Comparison of ENCODE assay signal across 4 cellular contexts in genomic region chr10:43134126-43134905, GRCh38.
TF ChIP-seq lines count a peak whose summit lies in the region.

No MANE protein-coding gene starts in this region.

TF ChIP-seq in SK-N-SH treated with all-trans-retinoic acid at 6 μM for 48 hours, 23 proteins besides CTCF, POLR2A, EP300 and RAD21:
- TF ChIP-seq ARNTL (CRISPR knock-in tag; IDR thresholded peaks at IDR 0.05; ENCODE audit: borderline replicate concordance, low read depth), result peak; percentile 16; the same call in 1 of the 2 replicates
- TF ChIP-seq ZFP30 (CRISPR knock-in tag; IDR thresholded peaks at IDR 0.05), result no peak
- TF ChIP-seq ZNF565 (CRISPR knock-in tag; conservative IDR thresholded peaks at IDR 0.05; ENCODE audit: low read depth), result no peak
- no peak for TF ChIP-seq BACH2 (CRISPR knock-in tag; IDR thresholded peaks at IDR 0.05; ENCODE audit: borderline replicate concordance)
- TF ChIP-seq CSDC2 (CRISPR knock-in tag; IDR thresholded peaks at IDR 0.05), result no peak
- no peak for TF ChIP-seq ZNF70 (CRISPR knock-in tag; IDR thresholded peaks at IDR 0.05)
- no peak for TF ChIP-seq ZNF8 (CRISPR knock-in tag; IDR thresholded peaks at IDR 0.05)

TF ChIP-seq in SK-N-SH, 30 proteins besides CTCF, POLR2A, EP300 and RAD21:
- no peak for TF ChIP-seq YY1 (IDR thresholded peaks at IDR 0.05; ENCODE audit: low read depth)
- TF ChIP-seq NRF1 (IDR thresholded peaks at IDR 0.05; ENCODE audit: low read depth, low read length), result no peak
- TF ChIP-seq FOXJ3 (CRISPR knock-in tag; IDR thresholded peaks at IDR 0.05), result no peak
- TF ChIP-seq, protein P1, sequence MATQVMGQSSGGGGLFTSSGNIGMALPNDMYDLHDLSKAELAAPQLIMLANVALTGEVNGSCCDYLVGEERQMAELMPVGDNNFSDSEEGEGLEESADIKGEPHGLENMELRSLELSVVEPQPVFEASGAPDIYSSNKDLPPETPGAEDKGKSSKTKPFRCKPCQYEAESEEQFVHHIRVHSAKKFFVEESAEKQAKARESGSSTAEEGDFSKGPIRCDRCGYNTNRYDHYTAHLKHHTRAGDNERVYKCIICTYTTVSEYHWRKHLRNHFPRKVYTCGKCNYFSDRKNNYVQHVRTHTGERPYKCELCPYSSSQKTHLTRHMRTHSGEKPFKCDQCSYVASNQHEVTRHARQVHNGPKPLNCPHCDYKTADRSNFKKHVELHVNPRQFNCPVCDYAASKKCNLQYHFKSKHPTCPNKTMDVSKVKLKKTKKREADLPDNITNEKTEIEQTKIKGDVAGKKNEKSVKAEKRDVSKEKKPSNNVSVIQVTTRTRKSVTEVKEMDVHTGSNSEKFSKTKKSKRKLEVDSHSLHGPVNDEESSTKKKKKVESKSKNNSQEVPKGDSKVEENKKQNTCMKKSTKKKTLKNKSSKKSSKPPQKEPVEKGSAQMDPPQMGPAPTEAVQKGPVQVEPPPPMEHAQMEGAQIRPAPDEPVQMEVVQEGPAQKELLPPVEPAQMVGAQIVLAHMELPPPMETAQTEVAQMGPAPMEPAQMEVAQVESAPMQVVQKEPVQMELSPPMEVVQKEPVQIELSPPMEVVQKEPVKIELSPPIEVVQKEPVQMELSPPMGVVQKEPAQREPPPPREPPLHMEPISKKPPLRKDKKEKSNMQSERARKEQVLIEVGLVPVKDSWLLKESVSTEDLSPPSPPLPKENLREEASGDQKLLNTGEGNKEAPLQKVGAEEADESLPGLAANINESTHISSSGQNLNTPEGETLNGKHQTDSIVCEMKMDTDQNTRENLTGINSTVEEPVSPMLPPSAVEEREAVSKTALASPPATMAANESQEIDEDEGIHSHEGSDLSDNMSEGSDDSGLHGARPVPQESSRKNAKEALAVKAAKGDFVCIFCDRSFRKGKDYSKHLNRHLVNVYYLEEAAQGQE (IDR thresholded peaks at IDR 0.05; ENCODE audit: low read depth, low read length), result no peak
- TF ChIP-seq TAF1 (IDR thresholded peaks at IDR 0.05; ENCODE audit: borderline replicate concordance, low read depth, low read length), result no peak
- TF ChIP-seq PBX3 (IDR thresholded peaks at IDR 0.05), result no peak
- TF ChIP-seq ZBTB33 (IDR thresholded peaks at IDR 0.05; ENCODE audit: borderline replicate concordance, low read depth), result no peak

TF ChIP-seq in GM12891, 5 proteins besides CTCF, POLR2A, EP300 and RAD21:
- no peak for TF ChIP-seq SPI1 (IDR thresholded peaks at IDR 0.05; ENCODE audit: low read depth, low read length)
- no peak for TF ChIP-seq POLR2AphosphoS5 (IDR thresholded peaks at IDR 0.05; ENCODE audit: low read depth, low read length)
- TF ChIP-seq POU2F2 (IDR thresholded peaks at IDR 0.05; ENCODE audit: low read depth, low read length), result no peak
- no peak for TF ChIP-seq TAF1 (IDR thresholded peaks at IDR 0.05; ENCODE audit: low read depth, low read length)
- TF ChIP-seq PAX5 (IDR thresholded peaks at IDR 0.05; ENCODE audit: insufficient read depth, low read length, severe bottlenecking), result no peak

TF ChIP-seq in GM12878, 131 proteins besides CTCF, POLR2A, EP300 and RAD21:
- no peak for TF ChIP-seq TCF3 (IDR thresholded peaks at IDR 0.05; ENCODE audit: borderline replicate concordance, insufficient read depth, low read depth, low read length)
- no peak for TF ChIP-seq TBL1XR1 (IDR thresholded peaks at IDR 0.05; ENCODE audit: low read depth, low read length)
- no peak for TF ChIP-seq PBX3 (IDR thresholded peaks at IDR 0.05; ENCODE audit: insufficient replicate concordance, low read depth, low read length)
- TF ChIP-seq NKRF (conservative IDR thresholded peaks at IDR 0.05), result no peak
- TF ChIP-seq RBBP5 (conservative IDR thresholded peaks at IDR 0.05), result no peak
- no peak for TF ChIP-seq MYB (IDR thresholded peaks at IDR 0.05; ENCODE audit: borderline replicate concordance, low read depth, low read length)
- no peak for TF ChIP-seq SIN3A (IDR thresholded peaks at IDR 0.05; ENCODE audit: low read depth, low read length)
- TF ChIP-seq CBFB (IDR thresholded peaks at IDR 0.05; ENCODE audit: low read depth), result no peak
- no peak for TF ChIP-seq ETV6 (conservative IDR thresholded peaks at IDR 0.05 in 1 of 2, IDR thresholded peaks at IDR 0.05 in 1 of 2; ENCODE audit: borderline replicate concordance in 1 of 2, low read depth in 1 of 2)
- TF ChIP-seq ASH2L (IDR thresholded peaks at IDR 0.05; ENCODE audit: borderline replicate concordance, low read depth), result no peak
- no peak for TF ChIP-seq FOXM1 (IDR thresholded peaks at IDR 0.05; ENCODE audit: low read depth, low read length)
- TF ChIP-seq E4F1 (IDR thresholded peaks at IDR 0.05; ENCODE audit: borderline replicate concordance, partially characterized antibody), result no peak
- TF ChIP-seq STAT3 (IDR thresholded peaks at IDR 0.05; ENCODE audit: low read depth, low read length), result no peak
- no peak for TF ChIP-seq HCFC1 (IDR thresholded peaks at IDR 0.05; ENCODE audit: low read length)
